ENCODE assay signal across 1 cellular context in genomic region chr10:71811351-71811750, GRCh38.
TF ChIP-seq lines count a peak whose summit lies in the region.

No MANE protein-coding gene starts in this region.

TF ChIP-seq in K562, 482 proteins besides CTCF, POLR2A, EP300 and RAD21:
- TF ChIP-seq ZNF79 (CRISPR knock-in tag; IDR thresholded peaks at IDR 0.05; ENCODE audit: low read depth) = no peak
- TF ChIP-seq ZNF511 (CRISPR knock-in tag; IDR thresholded peaks at IDR 0.05) = 0 out of 2 replicates have a peak, but pooled peaks have one; percentile 11
- no peak for TF ChIP-seq KAT8 (IDR thresholded peaks at IDR 0.05; ENCODE audit: low read depth)
- no peak for TF ChIP-seq RFX7 (CRISPR knock-in tag; IDR thresholded peaks at IDR 0.05)
- no peak for TF ChIP-seq KLF6 (CRISPR knock-in tag; IDR thresholded peaks at IDR 0.05; ENCODE audit: borderline replicate concordance)
- no peak for TF ChIP-seq ZNF518B (CRISPR knock-in tag; IDR thresholded peaks at IDR 0.05)
- TF ChIP-seq ZBTB17 (CRISPR knock-in tag; IDR thresholded peaks at IDR 0.05) = no peak
- TF ChIP-seq TARDBP (IDR thresholded peaks at IDR 0.05) = no peak
- no peak for TF ChIP-seq ETV1 (tag; conservative IDR thresholded peaks at IDR 0.05; ENCODE audit: low read depth)
- no peak for TF ChIP-seq ZNF436 (CRISPR knock-in tag; IDR thresholded peaks at IDR 0.05)
- no peak for TF ChIP-seq NFYB (IDR thresholded peaks at IDR 0.05; ENCODE audit: extremely low read depth, insufficient read length)
- no peak for TF ChIP-seq SAFB2 (IDR thresholded peaks at IDR 0.05; ENCODE audit: borderline replicate concordance, low read depth, low read length, severe bottlenecking)
- TF ChIP-seq ESRRA (IDR thresholded peaks at IDR 0.05; ENCODE audit: borderline replicate concordance, low read depth) = no peak
- TF ChIP-seq RBM22 (IDR thresholded peaks at IDR 0.05; ENCODE audit: low read depth, low read length, poor library complexity, severe bottlenecking) = peak; percentile 18
